Comparison of ENCODE assay signal across 12 cellular contexts in the genomic region with DNA sequence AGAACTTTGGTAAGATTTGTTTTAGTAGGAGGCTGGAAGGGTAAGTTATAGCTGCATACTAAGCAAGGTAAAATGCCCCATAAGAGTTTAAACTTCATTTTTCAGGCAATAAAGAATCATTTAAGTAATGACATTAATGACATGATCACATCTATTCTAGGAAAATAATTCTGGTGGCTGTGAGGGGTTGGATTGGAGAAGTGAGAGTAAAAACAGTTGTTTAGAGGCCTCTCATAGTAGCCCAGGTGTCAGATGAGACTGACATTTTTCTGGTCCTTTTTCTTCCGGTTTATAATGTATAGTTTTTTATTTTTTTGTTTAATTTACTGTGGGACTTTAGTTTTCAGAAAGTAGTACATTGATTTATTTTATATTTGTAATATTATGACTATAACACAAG. TPM values are rescaled to one million over a fixed set of nuclear protein-coding genes. Genes with fewer than 3 reads are reported as not detected.
A peak's percentile ranks its signal among the peaks of the same experiment; 100 is the strongest.
DNase-seq lines count a peak whose midpoint lies in the region; ATAC-seq and TF ChIP-seq lines count a peak whose summit lies in the region.
"Had no signal": no experiment of that assay in that cellular context is flagged by ENCODE, and none has a peak within 500 bp of the region (broad histone marks: within the 10 kb centered on the region; RNA-seq: fewer than 3 reads in every experiment).

No MANE protein-coding gene starts in this region.

- in situ Hi-C loops in transverse colon (cut with MboI; ENCODE audit: low pct_ligation_motif_present in 1 of 4, low pct_unique_long_range_greater_than_20kb in 1 of 4, low sequenced_read_pairs in 3 of 4), result no loop called here

- 73 to 100% methylated on average over 1 of the region's 1 CpG for WGBS in transverse colon (ENCODE audit: low coverage in 1 of 2), 2 donors

- H3K9me3 ChIP-seq in A673 (ENCODE audit: low read depth, low read length, poor library complexity, severe bottlenecking) (no peaks in the 10 kb centered on the region), transverse colon (no peaks in the 10 kb centered on the region)
- H3K9me3 ChIP-seq: prostate gland had no signal

- POLR2A ChIA-PET in A673 (lab: Charles Lee; ENCODE audit: low non-redundant PET), result no interaction called here

- H3K27me3 Mint-ChIP-seq in brain, result no peaks in the 10 kb centered on the region

- H3K4me3 Mint-ChIP-seq in brain, result no peak overlapping the region

- H3K9me3 Mint-ChIP-seq in brain, result no peaks in the 10 kb centered on the region
- H3K9me3 Mint-ChIP-seq: activated T-helper 2 cell treated with anti-CD3 and anti-CD28 coated beads, Interferon-gamma antibody, Interleukin-2, Interleukin-4, amounts not matched to agents 10 μg/mL and 5 μg/mL and 100 μg/mL, durations not matched to agents 14 hours and 24 hours and 36 hours had no signal

- H3K36me3 Mint-ChIP-seq in brain, result peaks cover 55% of the 10 kb centered on the region

- no peak for DNase-seq in A673 (ENCODE audit: low spot score)
- no peak for DNase-seq in transverse colon
- DNase-seq in effector CD4-positive, alpha-beta T cell, result no peak
- DNase-seq in H4 (ENCODE audit: low spot score), result no peak
- DNase-seq in globus pallidus (ENCODE audit: low spot score), result no peak

- H3K4me1 ChIP-seq in A673 (ENCODE audit: insufficient read depth, low read length, poor library complexity, severe bottlenecking) (peaks cover 39% of the 10 kb centered on the region), transverse colon (peaks cover 8 to 31% (median 10%) of the 10 kb centered on the region in 4 donors)
- H3K4me1 ChIP-seq: prostate gland had no signal

- CTCF ChIA-PET in A673 (lab: Charles Lee), result no interaction called here

- TF ChIP-seq CTCF in A673 (conservative IDR thresholded peaks at IDR 0.05; ENCODE audit: low read depth, low read length), result no peak
- TF ChIP-seq CTCF in brain (conservative IDR thresholded peaks at IDR 0.05), result no peak
- TF ChIP-seq CTCF in transverse colon (IDR thresholded peaks at IDR 0.05), result no peak

- intact Hi-C loops in A673 (cut with micrococcal nuclease; ENCODE audit: unreplicated experiment) (no loop called here), transverse colon (cut with DNase I; ENCODE audit: low total_unique reads) (no loop called here)

- H3K27ac ChIP-seq in A673 (ENCODE audit: low read depth, low read length, poor library complexity, severe bottlenecking) (peak overlapping the region; percentile 50), transverse colon (peak overlapping the region in 1 of 4 donors; percentile 35)
- H3K27ac ChIP-seq: prostate gland, VCaP had no signal

- peak overlapping the region; percentile 0 to 62 (median 7) for H3K27ac Mint-ChIP-seq in brain
- H3K27ac Mint-ChIP-seq: activated T-helper 2 cell treated with anti-CD3 and anti-CD28 coated beads, Interferon-gamma antibody, Interleukin-2, Interleukin-4, amounts not matched to agents 10 μg/mL and 5 μg/mL and 100 μg/mL, durations not matched to agents 14 hours and 24 hours and 36 hours had no signal

- peak; percentile 46 for ATAC-seq in GM18502 (IDR thresholded peaks at IDR 0.05; ENCODE audit: poor library complexity, unreplicated experiment)
- peak; percentile 47 for ATAC-seq in HG03439 (IDR thresholded peaks at IDR 0.05; ENCODE audit: unreplicated experiment)

- BruUV-seq in A673 (replicated peaks; lab: Mats Ljungman, UMichigan), result no TSS peak

- TF ChIP-seq EP300 in transverse colon (IDR thresholded peaks at IDR 0.05; ENCODE audit: low read depth), result no peak

- no peak for TF ChIP-seq POLR2A in transverse colon (IDR thresholded peaks at IDR 0.05)

- no peaks in the 10 kb centered on the region for H3K27me3 ChIP-seq in A673 (replicated peaks; ENCODE audit: insufficient read depth, low read depth, low read length, poor library complexity)
- no peaks in the 10 kb centered on the region for H3K27me3 ChIP-seq in transverse colon

- peaks cover 41% of the 10 kb centered on the region for H3K4me1 Mint-ChIP-seq in brain

- H3K36me3 ChIP-seq in A673 (ENCODE audit: insufficient read depth, low read length, poor library complexity, severe bottlenecking) (peaks cover 11% of the 10 kb centered on the region), transverse colon (peaks cover 0 to 12% (median under 1%) of the 10 kb centered on the region in 4 donors)
- H3K36me3 ChIP-seq: prostate gland had no signal

- peak overlapping the region; percentile 8 for H3K4me3 ChIP-seq in A673 (ENCODE audit: low read depth, low read length, poor library complexity, severe bottlenecking)
- no peak overlapping the region for H3K4me3 ChIP-seq in transverse colon
- H3K4me3 ChIP-seq: lung, prostate gland had no signal

RNA-seq across cellular contexts. Expression of gene ITCH, which starts 40.8 kb away (rescaled TPM):
- total RNA-seq in A673 (2021) (56.2 and 57.7 TPM in 2 replicates), transverse colon (10 to 100 TPM; 35.2 to 82.8 (median 65.3) TPM)
- polyA plus RNA-seq in brain (ENCODE audit: insufficient read depth, low read depth, low replicate concordance), result 17.7 TPM
- total RNA-seq in H4 (2014; rRNA removed; shearing (Covaris generic)), result 25.4 and 32.5 TPM in 2 replicates
